ENCODE assay signal across 9 cellular contexts in the genomic region with DNA sequence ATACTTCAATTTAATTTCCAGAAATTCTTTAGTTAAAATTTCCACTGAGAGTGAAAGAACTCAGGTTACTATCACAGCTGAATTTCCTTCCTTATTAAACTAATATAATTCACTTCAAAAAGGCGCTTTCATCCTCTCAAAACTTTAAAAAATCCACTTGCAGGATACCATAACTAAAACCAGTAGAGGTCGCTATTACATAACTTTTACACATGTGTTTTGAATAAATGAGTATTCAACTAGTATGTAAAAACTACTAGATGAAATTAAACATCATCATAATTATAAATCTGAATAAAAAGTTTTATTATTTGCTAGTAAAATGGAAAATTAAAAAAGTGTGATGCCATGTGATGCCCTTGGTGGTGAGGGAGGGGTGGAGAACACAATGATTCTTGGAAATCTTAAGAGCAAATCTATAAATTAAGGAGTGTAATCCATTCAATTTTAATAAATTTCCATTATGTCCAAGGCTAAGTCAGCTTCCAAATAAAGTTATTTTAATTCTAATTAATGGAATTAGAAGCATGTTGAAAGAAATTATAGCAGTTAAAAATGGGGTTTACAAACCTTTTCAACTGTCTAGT.
A peak's percentile ranks its signal among the peaks of the same experiment; 100 is the strongest.
DNase-seq lines count a peak whose midpoint lies in the region; ATAC-seq, FAIRE-seq and TF ChIP-seq lines count a peak whose summit lies in the region.
"Had no signal": no experiment of that assay in that cellular context is flagged by ENCODE, and none has a peak within 500 bp of the region (broad histone marks: within the 10 kb centered on the region; RNA-seq: fewer than 3 reads in every experiment).

No MANE protein-coding gene starts in this region.

- H3K36me3 Mint-ChIP-seq in activated B cell treated with CpG ODN at 0.5 μM for 24 hours (ENCODE audit: low read depth) = peaks cover 17% of the 10 kb centered on the region

- no peaks in the 10 kb centered on the region for H3K27me3 ChIP-seq in testis

- no peak overlapping the region for H3K4me3 ChIP-seq in A549
- H3K4me3 ChIP-seq in GM12864 (ENCODE audit: low read depth, low read length) = no peak overlapping the region
- H3K4me3 ChIP-seq in testis = no peak overlapping the region

- peak; percentile 91 to 94 for TF ChIP-seq RAD21 in A549 (conservative IDR thresholded peaks at IDR 0.05 in 1 of 2, IDR thresholded peaks at IDR 0.05 in 1 of 2)

- intact Hi-C loops in activated B cell treated with CpG ODN at 0.5 μM for 24 hours (cut with micrococcal nuclease) (loop anchor here (1.0 to 2.0 kb wide), 5 partner anchors 61 to 670 kb away; a partner anchor contains a TSS), testis (cut with DNase I; ENCODE audit: low total_unique reads) (no loop called here)

- ATAC-seq in A549 = peak in 1 of 2 experiments; percentile 63; a peak in 3 of 6 replicates
- no peak for ATAC-seq in activated B cell treated with CpG ODN at 0.5 μM for 24 hours (ENCODE audit: low read depth)
- ATAC-seq in GM19351 (IDR thresholded peaks at IDR 0.05; ENCODE audit: unreplicated experiment) = no peak
- ATAC-seq in HG02970 (IDR thresholded peaks at IDR 0.05; ENCODE audit: low FRiP score, unreplicated experiment) = no peak

- POLR2A ChIA-PET in A549 (lab: Yijun Ruan, JAX) (no interaction called here), activated B cell treated with CpG ODN at 0.5 μM for 24 hours (lab: Charles Lee) (interaction anchor here (0.6 kb wide), 1 partner anchor 12 kb away, joined by 3 read pairs; no protein-coding TSS in a partner anchor)

- H3K27me3 Mint-ChIP-seq in activated B cell treated with CpG ODN at 0.5 μM for 24 hours = no peaks in the 10 kb centered on the region
- H3K27me3 Mint-ChIP-seq: dendritic cell treated with granulocyte-macrophage colony-stimulating factor and Interleukin-4, amounts not matched to agents 40 ng/mL and 50 ng/mL, for 4 days had no signal

- TF ChIP-seq CTCF in A549 (IDR thresholded peaks at IDR 0.05) = peak; percentile 95
- peak; percentile 42 for TF ChIP-seq CTCF in GM12864 (IDR thresholded peaks at IDR 0.05; ENCODE audit: low read depth, low read length, missing control alignments)
- peak; percentile 67 for TF ChIP-seq CTCF in activated B cell treated with CpG ODN at 0.5 μM for 24 hours (IDR thresholded peaks at IDR 0.05)
- peak in 2 of 3 experiments; percentile 60 to 75 for TF ChIP-seq CTCF in testis (IDR thresholded peaks at IDR 0.05)

- no peak for TF ChIP-seq EP300 in A549 (IDR thresholded peaks at IDR 0.05)

- H3K27ac ChIP-seq in A549 (no peak overlapping the region), testis (no peak overlapping the region)

- H3K4me1 Mint-ChIP-seq in activated B cell treated with CpG ODN at 0.5 μM for 24 hours = no peaks in the 10 kb centered on the region

- H3K4me1 ChIP-seq in A549 (no peaks in the 10 kb centered on the region), testis (no peaks in the 10 kb centered on the region)

- H3K4me3 Mint-ChIP-seq in activated B cell treated with CpG ODN at 0.5 μM for 24 hours = no peak overlapping the region
- H3K4me3 Mint-ChIP-seq: dendritic cell treated with granulocyte-macrophage colony-stimulating factor and Interleukin-4, amounts not matched to agents 40 ng/mL and 50 ng/mL, for 4 days had no signal

- no peak for TF ChIP-seq POLR2A in A549 (IDR thresholded peaks at IDR 0.05; ENCODE audit: low read length)
- TF ChIP-seq POLR2A in testis (IDR thresholded peaks at IDR 0.05) = no peak

- FAIRE-seq in A549 (lab: Jason Lieb, UNC) = peak; percentile 93

- H3K9me3 ChIP-seq in A549 (no peaks in the 10 kb centered on the region), testis (no peaks in the 10 kb centered on the region)

- no peaks in the 10 kb centered on the region for H3K36me3 ChIP-seq in testis (ENCODE audit: low read depth, missing control alignments)

- H3K9me3 Mint-ChIP-seq in activated B cell treated with CpG ODN at 0.5 μM for 24 hours = no peaks in the 10 kb centered on the region
- H3K9me3 Mint-ChIP-seq: dendritic cell treated with granulocyte-macrophage colony-stimulating factor and Interleukin-4, amounts not matched to agents 40 ng/mL and 50 ng/mL, for 4 days had no signal

- H3K4me2 ChIP-seq in A549 = no peak overlapping the region

- DNase-seq in A549 (ENCODE audit: low read depth in 1 of 2, low spot score in 1 of 2) (peak; percentile 12 to 59), GM12864 (ENCODE audit: low read depth) (peak; percentile 27), NCI-H2081 (lab: John Stamatoyannopoulos, UW) (peak; percentile 30 to 37), activated B cell treated with CpG ODN at 0.5 μM for 24 hours (no peak), hepatic stellate cell (ENCODE audit: low spot score) (peak; percentile 20), testis (no peak)

- CTCF ChIA-PET in A549 (lab: Yijun Ruan, JAX) (interaction anchor here (0.6 to 9.3 kb wide), 28 partner anchors 9 to 638 kb away, joined by 3 to 139 read pairs (median 4); a partner anchor contains a TSS), activated B cell treated with CpG ODN at 0.5 μM for 24 hours (lab: Charles Lee) (interaction anchor here (0.7 to 10.9 kb wide), 13 partner anchors 9 to 670 kb away, joined by 3 to 230 read pairs (median 5); a partner anchor contains a TSS)

- WGBS in A549 (ENCODE audit: missing lambda C conversion rate) = 7% methylated on average over 2 of the region's 2 CpGs
- 48 to 56% methylated on average over 2 of the region's 2 CpGs for whole genome bisulfite sequencing in testis, 2 donors

- H3K27ac Mint-ChIP-seq in activated B cell treated with CpG ODN at 0.5 μM for 24 hours = no peak overlapping the region
- H3K27ac Mint-ChIP-seq: dendritic cell treated with granulocyte-macrophage colony-stimulating factor and Interleukin-4, amounts not matched to agents 40 ng/mL and 50 ng/mL, for 4 days had no signal

TF ChIP-seq in A549, 52 proteins besides CTCF, POLR2A, EP300 and RAD21:
- TF ChIP-seq SMC3 (IDR thresholded peaks at IDR 0.05) = peak; percentile 67
- TF ChIP-seq, protein P1, sequence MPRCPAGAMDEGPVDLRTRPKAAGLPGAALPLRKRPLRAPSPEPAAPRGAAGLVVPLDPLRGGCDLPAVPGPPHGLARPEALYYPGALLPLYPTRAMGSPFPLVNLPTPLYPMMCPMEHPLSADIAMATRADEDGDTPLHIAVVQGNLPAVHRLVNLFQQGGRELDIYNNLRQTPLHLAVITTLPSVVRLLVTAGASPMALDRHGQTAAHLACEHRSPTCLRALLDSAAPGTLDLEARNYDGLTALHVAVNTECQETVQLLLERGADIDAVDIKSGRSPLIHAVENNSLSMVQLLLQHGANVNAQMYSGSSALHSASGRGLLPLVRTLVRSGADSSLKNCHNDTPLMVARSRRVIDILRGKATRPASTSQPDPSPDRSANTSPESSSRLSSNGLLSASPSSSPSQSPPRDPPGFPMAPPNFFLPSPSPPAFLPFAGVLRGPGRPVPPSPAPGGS (IDR thresholded peaks at IDR 0.05) = no peak

Comparison
In these comparisons a context has a peak if more than half of its experiments do, and no peak if none do; other contexts are left out.
1. DNase-seq: peak in A549 (2 of 2), GM12864 (single experiment), NCI-H2081 (2 of 2) and hepatic stellate cell (single experiment); none in activated B cell treated with CpG ODN at 0.5 μM for 24 hours (single experiment) and testis (single experiment).
2. CTCF ChIP-seq: peak in every context shown above with its lines; median percentile 95 in A549; 68 in testis; 67 in activated B cell treated with CpG ODN at 0.5 μM for 24 hours; 42 in GM12864.